1 cellular context compared by ENCODE assay signal in genomic region chr4:40112393-40112792, GRCh38.
TF ChIP-seq lines count a peak whose summit lies in the region.

No MANE protein-coding gene starts in this region.

TF ChIP-seq in K562, 482 proteins besides CTCF, POLR2A, EP300 and RAD21:
- TF ChIP-seq UBTF (IDR thresholded peaks at IDR 0.05; ENCODE audit: borderline replicate concordance in 1 of 2, low read depth in 2 of 2, low read length in 2 of 2), result no peak
- peak; percentile 84 for TF ChIP-seq ZNF316 (IDR thresholded peaks at IDR 0.05)
- TF ChIP-seq C11orf30 (IDR thresholded peaks at IDR 0.05; ENCODE audit: low read depth), result peak; percentile 62; the same call in 1 of the 2 replicates
- TF ChIP-seq TCF15 (CRISPR knock-in tag; IDR thresholded peaks at IDR 0.05), result no peak
- TF ChIP-seq MGA (IDR thresholded peaks at IDR 0.05), result no peak
TF ChIP-seq in K562: peak in this region for 2.
